Comparison of ENCODE assay signal across 6 cellular contexts in the genomic region with DNA sequence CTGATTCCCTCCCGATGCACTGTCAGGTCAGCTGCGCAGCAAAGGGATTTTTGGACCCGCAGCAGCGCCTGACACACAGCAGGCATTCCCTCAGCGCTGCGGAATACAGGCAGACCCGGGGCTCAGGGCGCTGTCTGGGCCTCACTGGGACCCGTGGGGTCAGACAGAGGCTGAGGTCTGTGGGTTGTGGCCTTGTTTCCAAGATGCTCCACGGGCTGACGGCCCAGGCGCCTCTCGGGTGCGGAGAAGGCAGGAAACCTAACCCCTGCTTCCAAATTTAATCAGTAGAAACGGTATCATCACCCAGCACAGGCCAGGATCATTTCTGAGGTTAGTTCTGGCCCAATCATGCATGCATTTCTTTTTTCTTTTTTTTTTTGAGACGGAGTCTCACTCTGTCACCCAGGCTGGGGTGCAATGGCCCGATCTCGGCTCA. TPM values are rescaled to one million over a fixed set of nuclear protein-coding genes. Genes with fewer than 3 reads are reported as not detected.
A peak's percentile ranks its signal among the peaks of the same experiment; 100 is the strongest.
DNase-seq lines count a peak whose midpoint lies in the region; TF ChIP-seq lines count a peak whose summit lies in the region.

No MANE protein-coding gene starts in this region.

- H3K9ac ChIP-seq in ES-I3 (ENCODE audit: low read depth, low read length) (peak overlapping the region; percentile 82; the same call in 1 of the 2 replicates), adipocyte (ENCODE audit: low read length) (peak overlapping the region; percentile 93), muscle layer of colon (ENCODE audit: low read length) (peak overlapping the region; percentile 39)

- H3K27me3 ChIP-seq in adipocyte (replicated peaks; ENCODE audit: control insufficient read depth, insufficient read depth, low read length) = no peaks in the 10 kb centered on the region
- no peaks in the 10 kb centered on the region for H3K27me3 ChIP-seq in muscle layer of colon (ENCODE audit: control insufficient read depth in 1 of 2, insufficient read depth in 2 of 2, low read length in 2 of 2)

- H3K4me3 ChIP-seq in adipocyte (ENCODE audit: low read length) (peak overlapping the region; percentile 82), muscle layer of colon (ENCODE audit: low read depth in 1 of 2, low read length in 2 of 2) (peak overlapping the region; percentile 65 to 71)

- peak overlapping the region; percentile 94 for H3K27ac ChIP-seq in muscle layer of colon (ENCODE audit: low read depth, low read length)

- no peak for DNase-seq in adipocyte (ENCODE audit: low read depth)
- DNase-seq in ureter (ENCODE audit: low spot score) = no peak
- no peak for DNase-seq in HEK293T (ENCODE audit: extremely low spot score)
- DNase-seq in effector CD8-positive, alpha-beta T cell (lab: John Stamatoyannopoulos, UW) = no peak

- H3K9me3 ChIP-seq in ES-I3 (ENCODE audit: control insufficient read depth, insufficient read depth, low read length) (no peaks in the 10 kb centered on the region), adipocyte (ENCODE audit: control insufficient read depth, low read length) (no peaks in the 10 kb centered on the region), muscle layer of colon (ENCODE audit: low read length) (no peaks in the 10 kb centered on the region)

- CTCF ChIA-PET in HEK293T (lab: Yijun Ruan, JAX) = interaction anchor here (0.5 to 1.5 kb wide), 4 partner anchors 15 to 112 kb away, joined by 3 to 6 read pairs (median 4); no protein-coding TSS in a partner anchor

- POLR2A ChIA-PET in HEK293T (lab: Yijun Ruan, JAX) = interaction anchor here (0.6 to 1.8 kb wide), 13 partner anchors 9 to 132 kb away, joined by 3 to 9 read pairs (median 4); a partner anchor contains a TSS

- no peaks in the 10 kb centered on the region; the same call in 1 of the 2 replicates for H3K36me3 ChIP-seq in ES-I3 (ENCODE audit: insufficient read depth, low read length)
- H3K36me3 ChIP-seq in adipocyte (ENCODE audit: control insufficient read depth, insufficient read depth, low read length, severe bottlenecking) = no peaks in the 10 kb centered on the region
- H3K36me3 ChIP-seq in muscle layer of colon (ENCODE audit: insufficient read depth, low read length) = no peaks in the 10 kb centered on the region

- H3K4me1 ChIP-seq in ES-I3 (ENCODE audit: insufficient read depth, low read length) = no peaks in the 10 kb centered on the region
- H3K4me1 ChIP-seq in adipocyte (ENCODE audit: control insufficient read depth, insufficient read depth, low read length) = peaks cover 57% of the 10 kb centered on the region
- peaks cover 40% of the 10 kb centered on the region for H3K4me1 ChIP-seq in muscle layer of colon (ENCODE audit: insufficient read depth, low read length)

TF ChIP-seq in HEK293T, 16 proteins besides CTCF, POLR2A, EP300 and RAD21:
- TF ChIP-seq BHLHE40 (IDR thresholded peaks at IDR 0.05; ENCODE audit: borderline replicate concordance) (no peak), FOXM1 (IDR thresholded peaks at IDR 0.05; ENCODE audit: borderline replicate concordance) (no peak), L3MBTL2 (conservative IDR thresholded peaks at IDR 0.05) (no peak), SUZ12 (IDR thresholded peaks at IDR 0.05) (no peak), FOXA1 (IDR thresholded peaks at IDR 0.05) (no peak), ELF4 (IDR thresholded peaks at IDR 0.05) (no peak), HDGF (IDR thresholded peaks at IDR 0.05; ENCODE audit: borderline replicate concordance) (no peak), FOXK2 (IDR thresholded peaks at IDR 0.05) (no peak), CTBP1 (IDR thresholded peaks at IDR 0.05; ENCODE audit: borderline replicate concordance) (no peak)
- TF ChIP-seq, protein P1, sequence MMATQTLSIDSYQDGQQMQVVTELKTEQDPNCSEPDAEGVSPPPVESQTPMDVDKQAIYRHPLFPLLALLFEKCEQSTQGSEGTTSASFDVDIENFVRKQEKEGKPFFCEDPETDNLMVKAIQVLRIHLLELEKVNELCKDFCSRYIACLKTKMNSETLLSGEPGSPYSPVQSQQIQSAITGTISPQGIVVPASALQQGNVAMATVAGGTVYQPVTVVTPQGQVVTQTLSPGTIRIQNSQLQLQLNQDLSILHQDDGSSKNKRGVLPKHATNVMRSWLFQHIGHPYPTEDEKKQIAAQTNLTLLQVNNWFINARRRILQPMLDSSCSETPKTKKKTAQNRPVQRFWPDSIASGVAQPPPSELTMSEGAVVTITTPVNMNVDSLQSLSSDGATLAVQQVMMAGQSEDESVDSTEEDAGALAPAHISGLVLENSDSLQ (IDR thresholded peaks at IDR 0.05) = no peak

RNA-seq across cellular contexts. Expression of a gene that starts 0.7 kb away (rescaled TPM):
- 54.5 TPM for total RNA-seq in ureter

RNA-seq across cellular contexts. Expression of a gene that starts 12.5 kb away (rescaled TPM):
- 29.8 TPM for total RNA-seq in ureter

RNA-seq across cellular contexts. Expression of a gene that starts 24.0 kb away (rescaled TPM):
- 0.29 TPM for total RNA-seq in ureter

RNA-seq across cellular contexts. Expression of a gene that starts 30.4 kb away (rescaled TPM):
- 56.4 TPM for total RNA-seq in ureter

RNA-seq across cellular contexts. Expression of a gene that starts 31.6 kb away (rescaled TPM):
- not detected for total RNA-seq in ureter

Comparison
In these comparisons a context has a peak if more than half of its experiments do, and no peak if none do; other contexts are left out.
1. H3K9ac ChIP-seq: peak in every context shown above with its lines; median percentile 93 in adipocyte; 82 in ES-I3; 39 in muscle layer of colon.